In genomic region chr19:56116606-56117005, GRCh38 we compare ENCODE assay signal across 26 cellular contexts. TPM values are rescaled to one million over a fixed set of nuclear protein-coding genes. Genes with fewer than 3 reads are reported as not detected.
A peak's percentile ranks its signal among the peaks of the same experiment; 100 is the strongest.
DNase-seq lines count a peak whose midpoint lies in the region; FAIRE-seq and TF ChIP-seq lines count a peak whose summit lies in the region.
"Had no signal": no experiment of that assay in that cellular context is flagged by ENCODE, and none has a peak within 500 bp of the region (broad histone marks: within the 10 kb centered on the region; RNA-seq: fewer than 3 reads in every experiment).

No MANE protein-coding gene starts in this region.

- H3K4me2 ChIP-seq in H1 (ENCODE audit: insufficient read depth in 1 of 2, low read depth in 2 of 2, low read length in 2 of 2) = no peak overlapping the region
- H3K4me2 ChIP-seq in osteoblast (ENCODE audit: insufficient read depth, low read length) = no peak overlapping the region

- H3K4me3 Mint-ChIP-seq in IgD-negative memory B cell = peak overlapping the region in 1 of 4 donors; percentile 45
- H3K4me3 Mint-ChIP-seq: activated CD8-positive, alpha-beta T cell treated with anti-CD3 and anti-CD28 coated beads for 36 hours; T-cell had no signal

- CTCF ChIA-PET in H1 (lab: Charles Lee; ENCODE audit: partially characterized antibody) = interaction anchor here (0.6 to 1.1 kb wide), 3 partner anchors 21 to 36 kb away, joined by 3 read pairs; no protein-coding TSS in a partner anchor

- no peak overlapping the region for H2BK5ac ChIP-seq in H1 (ENCODE audit: low read depth, low read length)

- peaks cover 20% of the 10 kb centered on the region for H3K79me1 ChIP-seq in H1 (ENCODE audit: low read depth, low read length)

- no peak overlapping the region for H3K18ac ChIP-seq in H1 (ENCODE audit: extremely low read depth, low read length)

- FAIRE-seq in H1 (lab: Jason Lieb, UNC) = no peak
- FAIRE-seq: keratinocyte had no signal

- no peak overlapping the region for H2BK12ac ChIP-seq in H1 (ENCODE audit: low read depth, low read length)

- no peak for TF ChIP-seq POLR2A in H1 (IDR thresholded peaks at IDR 0.05; ENCODE audit: control extremely low read depth in 1 of 2, low read depth in 2 of 2, low read length in 2 of 2)

- H3K23me2 ChIP-seq in H1 (ENCODE audit: low read depth, low read length) = peaks cover 6% of the 10 kb centered on the region

- no peak overlapping the region for H2BK120ac ChIP-seq in H1 (replicated peaks; ENCODE audit: low read depth, low read length)

- H3K36me3 Mint-ChIP-seq in IgD-negative memory B cell = no peaks in the 10 kb centered on the region
- H3K36me3 Mint-ChIP-seq: T-cell had no signal

- H3K27me3 ChIP-seq in H1 (replicated peaks in 1 of 4; ENCODE audit: control insufficient read depth in 3 of 4, extremely low read depth in 1 of 4, insufficient read depth in 3 of 4, low read length in 3 of 4) (no peaks in the 10 kb centered on the region), osteoblast (ENCODE audit: insufficient read depth, low read length) (no peaks in the 10 kb centered on the region)

- no peak overlapping the region for H3K56ac ChIP-seq in H1 (replicated peaks; ENCODE audit: insufficient read length, low read depth, low read length)

- H3K79me2 ChIP-seq in H1 (ENCODE audit: control insufficient read depth in 1 of 2, insufficient read depth in 2 of 2, low read length in 2 of 2) (peaks cover 66 to 89% of the 10 kb centered on the region in 2 experiments), osteoblast (ENCODE audit: insufficient read depth, low read length) (peaks cover 86% of the 10 kb centered on the region)

- 0 out of 2 replicates have a peak overlapping the region, but pooled peaks have one; percentile 48 for H4K8ac ChIP-seq in H1 (ENCODE audit: extremely low read depth, insufficient read depth, low read length)

- H2BK20ac ChIP-seq in H1 (ENCODE audit: low read length) = no peak overlapping the region

- no peak overlapping the region for H2BK15ac ChIP-seq in H1 (ENCODE audit: low read length)

- no peak overlapping the region for H4K91ac ChIP-seq in H1 (replicated peaks; ENCODE audit: insufficient read length, low read length)

- WGBS in H1 (ENCODE audit: extremely low coverage in 1 of 2, insufficient coverage in 1 of 2, insufficient read length in 1 of 2, insufficient replicate concordance in 2 of 2, low coverage in 1 of 2, low lambda C conversion rate in 2 of 2, missing lambda C conversion rate in 1 of 2), 2 experiments = 92% methylated on average over 6 of the region's 6 CpGs; no CpG with 5 or more reads in 1 of the 2 experiments

- H3K23ac ChIP-seq in H1 (ENCODE audit: insufficient read length) = no peak overlapping the region

- peak overlapping the region in 2 of 3 donors; percentile 74 to 94 for H3K27ac Mint-ChIP-seq in IgD-negative memory B cell
- H3K27ac Mint-ChIP-seq: activated CD8-positive, alpha-beta T cell treated with anti-CD3 and anti-CD28 coated beads for 36 hours; T-cell had no signal

- 0 out of 8 replicates have a peak, but pooled peaks cover 0 to 3% (median under 1%) of the 10 kb centered on the region in 4 experiments for H3K36me3 ChIP-seq in H1 (ENCODE audit: control insufficient read depth in 2 of 4, insufficient read depth in 4 of 4, low read length in 3 of 4)
- peaks cover 7% of the 10 kb centered on the region for H3K36me3 ChIP-seq in osteoblast (ENCODE audit: insufficient read depth, low read length)

- H3K9me3 Mint-ChIP-seq in IgD-negative memory B cell = no peaks in the 10 kb centered on the region
- H3K9me3 Mint-ChIP-seq: activated CD8-positive, alpha-beta T cell treated with anti-CD3 and anti-CD28 coated beads for 36 hours; naive thymus-derived CD4-positive, alpha-beta T cell; T-cell had no signal

- peak; percentile 1 for DNase-seq in NCI-H1694 treated with DMSO at 0.1 percent for 48 hours (lab: John Stamatoyannopoulos, UW)
- no peak for DNase-seq in NCI-H1694 (lab: John Stamatoyannopoulos, UW)
- DNase-seq in H1 (ENCODE audit: low read depth in 1 of 2, low spot score in 2 of 2) = no peak
- peak; percentile 6 for DNase-seq in osteoblast (ENCODE audit: insufficient read length, low spot score, missing footprints)
- DNase-seq in NCI-H146 treated with DMSO at 0.1 percent for 48 hours (lab: John Stamatoyannopoulos, UW; ENCODE audit: unreplicated experiment) = no peak
- no peak for DNase-seq in COLO829 (ENCODE audit: low spot score)
- DNase-seq in NCI-H748 (lab: John Stamatoyannopoulos, UW; ENCODE audit: unreplicated experiment) = no peak
- DNase-seq: activated CD8-positive, alpha-beta T cell treated with anti-CD3 and anti-CD28 coated beads for 36 hours; activated naive CD4-positive, alpha-beta T cell treated with anti-CD3 and anti-CD28 coated beads, Interleukin-2, amount 50 U/mL, for 16 hours; activated T-cell treated with anti-CD3 and anti-CD28 coated beads, Interleukin-2, amount 50 U/mL, for 1 hour; GF-D8; H7; mammary epithelial cell; naive thymus-derived CD4-positive, alpha-beta T cell; NCI-H1417 treated with DMSO at 0.1 percent for 48 hours; NCI-H446 treated with DMSO at 0.1 percent for 48 hours; psoas muscle; Right ventricle myocardium superior; stimulated activated CD4-positive, alpha-beta T cell treated with anti-CD3 and anti-CD28 coated beads, Interleukin-4, amount 100 ng/mL, for 1 hour; T-cell had no signal

- POLR2A ChIA-PET in H1 (lab: Charles Lee; ENCODE audit: partially characterized antibody) = interaction anchor here (1.0 to 7.0 kb wide), 4 partner anchors 9 to 25 kb away, joined by 3 to 51 read pairs (median 4); no protein-coding TSS in a partner anchor

- no peaks in the 10 kb centered on the region for H3K27me3 Mint-ChIP-seq in IgD-negative memory B cell
- H3K27me3 Mint-ChIP-seq: activated CD8-positive, alpha-beta T cell treated with anti-CD3 and anti-CD28 coated beads for 36 hours; naive thymus-derived CD4-positive, alpha-beta T cell; T-cell had no signal

- no peak overlapping the region for H3K9ac ChIP-seq in H1 (replicated peaks in 1 of 4; ENCODE audit: extremely low read depth in 1 of 4, low read depth in 3 of 4, low read length in 3 of 4)

- no peak overlapping the region for H2AFZ ChIP-seq in H1 (ENCODE audit: low read length)
- H2AFZ ChIP-seq in osteoblast (ENCODE audit: low read length) = no peak overlapping the region

- H3K4me3 ChIP-seq in H1 (ENCODE audit: extremely low read depth in 1 of 4, insufficient read depth in 2 of 4, low read depth in 3 of 4, low read length in 4 of 4) (no peak overlapping the region), osteoblast (ENCODE audit: insufficient read depth, low read length) (no peak overlapping the region)
- H3K4me3 ChIP-seq: psoas muscle, skin epidermis had no signal

- H3K4ac ChIP-seq in H1 (replicated peaks; ENCODE audit: insufficient read length, low read depth, low read length) = no peak overlapping the region

- no peak overlapping the region for H2AK5ac ChIP-seq in H1 (ENCODE audit: low read depth, low read length)

- no peak for TF ChIP-seq CTCF in H1 (IDR thresholded peaks at IDR 0.05; ENCODE audit: control extremely low read depth in 1 of 3, insufficient read depth in 1 of 3, low read depth in 1 of 3, low read length in 3 of 3)
- TF ChIP-seq CTCF in osteoblast (IDR thresholded peaks at IDR 0.05; ENCODE audit: extremely low read depth, low read depth, low read length) = no peak

- no peak for TF ChIP-seq EP300 in H1 (IDR thresholded peaks at IDR 0.05; ENCODE audit: borderline replicate concordance in 1 of 2, low read depth in 2 of 2, low read length in 2 of 2)

- H4K20me1 ChIP-seq in H1 (replicated peaks in 1 of 2; ENCODE audit: control insufficient read depth in 1 of 2, insufficient read depth in 2 of 2, low read length in 2 of 2) = peaks cover 42 to 47% of the 10 kb centered on the region in 2 experiments
- H4K20me1 ChIP-seq in osteoblast (ENCODE audit: insufficient read depth, low read length) = peaks cover 69% of the 10 kb centered on the region

- TF ChIP-seq RAD21 in H1 (IDR thresholded peaks at IDR 0.05 in 1 of 2, conservative IDR thresholded peaks at IDR 0.05 in 1 of 2; ENCODE audit: low read depth in 2 of 2, low read length in 2 of 2) = no peak

- H4K5ac ChIP-seq in H1 (ENCODE audit: insufficient read length, low read depth, low read length) = no peak overlapping the region

- H3K4me1 ChIP-seq in H1 (replicated peaks in 1 of 4; ENCODE audit: control insufficient read depth in 3 of 4, insufficient read depth in 4 of 4, low read length in 3 of 4) (peaks cover 6 to 37% (median 27%) of the 10 kb centered on the region in 4 experiments), osteoblast (ENCODE audit: insufficient read depth, low read length) (peaks cover 13% of the 10 kb centered on the region)

- H3K27ac ChIP-seq in H1 (ENCODE audit: low read depth, low read length) (no peak overlapping the region), osteoblast (ENCODE audit: low read depth, low read length) (no peak overlapping the region)
- H3K27ac ChIP-seq: 22Rv1, psoas muscle had no signal

- peaks cover 27 to 53% (median 50%) of the 10 kb centered on the region in 3 donors for H3K4me1 Mint-ChIP-seq in IgD-negative memory B cell

- no peak overlapping the region for H3K14ac ChIP-seq in H1 (ENCODE audit: insufficient read length)

- H3K9me3 ChIP-seq in H1 (ENCODE audit: insufficient read depth in 2 of 2, low read depth in 1 of 2, low read length in 1 of 2) = no peaks in the 10 kb centered on the region
- H3K9me3 ChIP-seq in osteoblast (ENCODE audit: low read depth, low read length) = no peaks in the 10 kb centered on the region
- H3K9me3 ChIP-seq: psoas muscle had no signal

RNA-seq across cellular contexts. Expression of gene ZNF787, which starts 4.5 kb away (rescaled TPM):
- polyA plus RNA-seq in IgD-negative memory B cell (2.8 TPM), H1 (2011; rRNA removed) (19.7 and 37.8 TPM in 2 replicates)
- 56.0 and 57.3 TPM in 2 replicates for total RNA-seq in H1 (2021; fragmentation: NEBNext Ultra II Directional; extraction: Animal tissue kit (Norgen Biotek cat#: 25700))
- 31.1 TPM for polyA plus RNA-seq in H1 (2011; cell fraction: cytosol; rRNA removed)
- 44.7 TPM for polyA plus RNA-seq in H1 (2011; cell fraction: nucleus; rRNA removed)
- polyA plus RNA-seq in H1 (2012, experiment 1 of 2) = 24.6 to 37.3 TPM (median 32.1 TPM) in 4 replicates
- polyA plus RNA-seq in H1 (2012, experiment 2 of 2) = 26.0 TPM
- polyA plus RNA-seq in H1 (2013, experiment 1 of 2) = 35.4 TPM
- 34.1 TPM for polyA plus RNA-seq in H1 (2013, experiment 2 of 2)
- polyA minus RNA-seq in H1 (2011; rRNA and poly(A)+ RNA removed) = 7.3 and 7.9 TPM in 2 replicates
- 37.4 TPM for polyA minus RNA-seq in H1 (2011; cell fraction: cytosol; rRNA and poly(A)+ RNA removed)
- polyA minus RNA-seq in H1 (2011; cell fraction: nucleus; rRNA and poly(A)+ RNA removed) = 25.1 TPM
- total RNA-seq in osteoblast = 23.6 and 27.5 TPM in 2 replicates

RNA-seq across cellular contexts. Expression of gene ZNF444, which starts 24.5 kb away (rescaled TPM):
- polyA plus RNA-seq in IgD-negative memory B cell (19.5 TPM), H1 (2011; rRNA removed) (54.5 and 87.3 TPM in 2 replicates)
- 46.9 and 49.5 TPM in 2 replicates for total RNA-seq in H1 (2021; fragmentation: NEBNext Ultra II Directional; extraction: Animal tissue kit (Norgen Biotek cat#: 25700))
- 52.7 TPM for polyA plus RNA-seq in H1 (2011; cell fraction: cytosol; rRNA removed)
- polyA plus RNA-seq in H1 (2011; cell fraction: nucleus; rRNA removed) = 82.7 TPM
- 29.2 to 41.5 TPM (median 39.9 TPM) in 4 replicates for polyA plus RNA-seq in H1 (2012, experiment 1 of 2)
- polyA plus RNA-seq in H1 (2012, experiment 2 of 2) = 29.3 TPM
- 29.2 TPM for polyA plus RNA-seq in H1 (2013, experiment 1 of 2)
- 27.9 TPM for polyA plus RNA-seq in H1 (2013, experiment 2 of 2)
- 4.0 and 7.3 TPM in 2 replicates for polyA minus RNA-seq in H1 (2011; rRNA and poly(A)+ RNA removed)
- 20.0 TPM for polyA minus RNA-seq in H1 (2011; cell fraction: cytosol; rRNA and poly(A)+ RNA removed)
- 22.2 TPM for polyA minus RNA-seq in H1 (2011; cell fraction: nucleus; rRNA and poly(A)+ RNA removed)
- 13.0 and 16.6 TPM in 2 replicates for total RNA-seq in osteoblast

RNA-seq across cellular contexts. Expression of gene GALP, which starts 59.2 kb away (rescaled TPM):
- not detected for polyA plus RNA-seq in IgD-negative memory B cell
- total RNA-seq in H1 (2021; fragmentation: NEBNext Ultra II Directional; extraction: Animal tissue kit (Norgen Biotek cat#: 25700)) = not detected in 2 replicates
- 0.14 and 0.19 TPM in 2 replicates for polyA plus RNA-seq in H1 (2011; rRNA removed)
- not detected for polyA plus RNA-seq in H1 (2011; cell fraction: cytosol; rRNA removed)
- not detected for polyA plus RNA-seq in H1 (2011; cell fraction: nucleus; rRNA removed)
- polyA plus RNA-seq in H1 (2012, experiment 1 of 2) = not detected in 4 replicates
- not detected for polyA plus RNA-seq in H1 (2012, experiment 2 of 2)
- polyA plus RNA-seq in H1 (2013, experiment 1 of 2) = not detected
- polyA plus RNA-seq in H1 (2013, experiment 2 of 2) = not detected
- not detected in 2 replicates for polyA minus RNA-seq in H1 (2011; rRNA and poly(A)+ RNA removed)
- not detected for polyA minus RNA-seq in H1 (2011; cell fraction: cytosol; rRNA and poly(A)+ RNA removed)
- not detected for polyA minus RNA-seq in H1 (2011; cell fraction: nucleus; rRNA and poly(A)+ RNA removed)
- not detected in 2 replicates for total RNA-seq in osteoblast
- total RNA-seq: activated CD8-positive, alpha-beta T cell treated with anti-CD3 and anti-CD28 coated beads for 36 hours; H7; M059J; mammary epithelial cell; naive thymus-derived CD4-positive, alpha-beta T cell; psoas muscle; Right ventricle myocardium superior; T-cell; ureter had no signal
- polyA plus RNA-seq: keratinocyte; mammary epithelial cell; naive thymus-derived CD4-positive, alpha-beta T cell; psoas muscle had no signal

Comparison
In these comparisons a context has a peak if more than half of its experiments do, and no peak if none do; other contexts are left out.
1. DNase-seq: peak in NCI-H1694 treated with DMSO at 0.1 percent for 48 hours (single experiment) and osteoblast (single experiment); none in NCI-H1694 (single experiment), H1 (0 of 2), NCI-H146 treated with DMSO at 0.1 percent for 48 hours (single experiment), COLO829 (single experiment) and NCI-H748 (single experiment).